11 cellular contexts compared by ENCODE assay signal in the genomic region with DNA sequence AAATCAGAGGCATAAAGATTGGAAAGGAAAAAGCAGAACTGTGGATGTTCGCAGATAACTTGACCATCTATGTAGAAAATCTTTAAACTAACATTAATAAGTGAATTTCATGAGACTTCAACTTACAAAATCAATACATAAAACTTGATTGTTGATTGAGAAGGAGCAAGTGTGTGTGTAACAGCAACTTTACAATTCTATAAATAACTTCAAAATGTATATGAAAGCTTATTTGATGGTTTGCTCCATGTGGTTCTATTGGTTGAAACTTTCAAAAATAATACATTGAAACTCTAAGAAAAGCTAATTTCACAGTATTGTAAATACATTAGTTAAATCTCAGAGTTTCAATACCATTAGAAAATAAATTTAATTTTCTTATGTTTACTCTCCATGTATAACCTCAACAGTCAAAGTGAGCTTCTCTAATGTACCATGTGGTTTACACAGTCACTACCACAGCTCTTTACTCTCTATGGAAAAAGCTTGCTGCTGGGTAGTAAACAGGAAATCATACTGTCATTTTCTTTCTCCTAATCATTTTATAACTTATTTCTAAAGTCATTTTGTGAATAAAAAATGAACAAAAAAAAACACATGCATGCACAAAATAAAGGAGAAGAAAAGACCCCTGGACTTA. TPM values are rescaled to one million over a fixed set of nuclear protein-coding genes. Genes with fewer than 3 reads are reported as not detected.
DNase-seq lines count a peak whose midpoint lies in the region; ATAC-seq lines count a peak whose summit lies in the region.
"Had no signal": no experiment of that assay in that cellular context is flagged by ENCODE, and none has a peak within 500 bp of the region (broad histone marks: within the 10 kb centered on the region; RNA-seq: fewer than 3 reads in every experiment).

No MANE protein-coding gene starts in this region.

- peak; percentile 57 for ATAC-seq in GM18517 (IDR thresholded peaks at IDR 0.05; ENCODE audit: unreplicated experiment)
- ATAC-seq in GM21619 (IDR thresholded peaks at IDR 0.05; ENCODE audit: unreplicated experiment): peak; percentile 85
- peak; percentile 95 for ATAC-seq in HG03442 (IDR thresholded peaks at IDR 0.05; ENCODE audit: unreplicated experiment)
- no peak for ATAC-seq in GM19324 (IDR thresholded peaks at IDR 0.05; ENCODE audit: low FRiP score, unreplicated experiment)
- ATAC-seq in esophagus mucosa: no peak

- H3K27ac Mint-ChIP-seq in immature natural killer cell: peak overlapping the region; percentile 88 to 93 (median 90)
- H3K27ac Mint-ChIP-seq: nephron had no signal

- peaks cover 46 to 79% of the 10 kb centered on the region in 2 donors for H3K4me1 Mint-ChIP-seq in immature natural killer cell

- peak overlapping the region; percentile 59 to 81 (median 70) for H3K4me3 Mint-ChIP-seq in immature natural killer cell
- H3K4me3 Mint-ChIP-seq: nephron had no signal

- peaks cover 0 to 17% (median 4%) of the 10 kb centered on the region in 6 donors for H3K9me3 Mint-ChIP-seq in immature natural killer cell

- DNase-seq in immature natural killer cell (peak; percentile 35 to 54 (median 53)), GM19238 (ENCODE audit: insufficient read length, low spot score) (no peak), NCI-H2107 treated with DMSO at 0.1 percent for 48 hours (lab: John Stamatoyannopoulos, UW; ENCODE audit: unreplicated experiment) (no peak)
- DNase-seq: activated gamma-delta T cell, T1000 had no signal

- peaks cover 0 to 4% (median 0%) of the 10 kb centered on the region in 3 donors for H3K27me3 Mint-ChIP-seq in immature natural killer cell (ENCODE audit: low read depth in 3 of 3)

- peaks cover 18 to 31% (median 30%) of the 10 kb centered on the region in 3 donors for H3K36me3 Mint-ChIP-seq in immature natural killer cell

RNA-seq across cellular contexts. Expression of gene AKT3, which starts 12.0 kb away (rescaled TPM):
- 1 to 10 TPM; 2.5 to 7.3 (median 5.2) TPM for polyA plus RNA-seq in immature natural killer cell
- 4.1 TPM for total RNA-seq in esophagus mucosa

Comparison
In these comparisons a context has a peak if more than half of its experiments do, and no peak if none do; other contexts are left out.
1. ATAC-seq: peak in GM18517 (single experiment), GM21619 (single experiment) and HG03442 (single experiment); none in GM19324 (single experiment) and esophagus mucosa (single experiment).
2. DNase-seq: peak in immature natural killer cell (3 of 3); none in GM19238 (single experiment) and NCI-H2107 treated with DMSO at 0.1 percent for 48 hours (single experiment).